In genomic region chr17:19041871-19042270, GRCh38 we compare ENCODE assay signal across 2 cellular contexts. TPM values are rescaled to one million over a fixed set of nuclear protein-coding genes. Genes with fewer than 3 reads are reported as not detected.
"Had no signal": no experiment of that assay in that cellular context is flagged by ENCODE, and none has a peak within 500 bp of the region (broad histone marks: within the 10 kb centered on the region; RNA-seq: fewer than 3 reads in every experiment).

No MANE protein-coding gene starts in this region.

RNA-seq across cellular contexts. Expression of gene GRAP, which starts 4.9 kb away (rescaled TPM):
- total RNA-seq: LHCN-M2, MCF 10A had no signal
